Comparison of ENCODE assay signal across 1 cellular context in genomic region chr6:20200761-20201160, GRCh38.
TF ChIP-seq lines count a peak whose summit lies in the region.

No MANE protein-coding gene starts in this region.

TF ChIP-seq in HepG2, 621 proteins besides CTCF, POLR2A, EP300 and RAD21:
- no peak for TF ChIP-seq AGO2 (optimal IDR thresholded peaks at IDR 0.05; ENCODE audit: low read depth, low read length)
- TF ChIP-seq U2AF2 (IDR thresholded peaks at IDR 0.05; ENCODE audit: low read depth, low read length): no peak
- TF ChIP-seq ZNF614 (CRISPR knock-in tag; IDR thresholded peaks at IDR 0.05; ENCODE audit: borderline replicate concordance): no peak
- TF ChIP-seq SNAI1 (CRISPR knock-in tag; IDR thresholded peaks at IDR 0.05; ENCODE audit: borderline replicate concordance): no peak
- TF ChIP-seq ARID3A (IDR thresholded peaks at IDR 0.05; ENCODE audit: low read depth, low read length): no peak
- TF ChIP-seq ZNF576 (CRISPR knock-in tag; IDR thresholded peaks at IDR 0.05): no peak
- no peak for TF ChIP-seq ZNF552 (CRISPR knock-in tag; IDR thresholded peaks at IDR 0.05; ENCODE audit: borderline replicate concordance)
- TF ChIP-seq ZNF598 (CRISPR knock-in tag; IDR thresholded peaks at IDR 0.05; ENCODE audit: borderline replicate concordance): no peak
- TF ChIP-seq ZNF879 (CRISPR knock-in tag; IDR thresholded peaks at IDR 0.05): no peak
- TF ChIP-seq ZNF546 (CRISPR knock-in tag; conservative IDR thresholded peaks at IDR 0.05): no peak
- no peak for TF ChIP-seq ZNF761 (CRISPR knock-in tag; conservative IDR thresholded peaks at IDR 0.05)
- TF ChIP-seq ZNF557 (CRISPR knock-in tag; IDR thresholded peaks at IDR 0.05): no peak
- TF ChIP-seq SAFB2 (CRISPR knock-in tag; IDR thresholded peaks at IDR 0.05; ENCODE audit: borderline replicate concordance, low read depth): no peak
